Comparison of ENCODE assay signal across 5 cellular contexts in genomic region chr16:74425761-74426160, GRCh38. TPM values are rescaled to one million over a fixed set of nuclear protein-coding genes. Genes with fewer than 3 reads are reported as not detected.
"Had no signal": no experiment of that assay in that cellular context is flagged by ENCODE, and none has a peak within 500 bp of the region (broad histone marks: within the 10 kb centered on the region; RNA-seq: fewer than 3 reads in every experiment).

No MANE protein-coding gene starts in this region.

RNA-seq across cellular contexts. Expression of gene CLEC18B, which starts 4.5 kb away (rescaled TPM):
- total RNA-seq: left ventricle myocardium superior, mononuclear cell had no signal

RNA-seq across cellular contexts. Expression of gene NPIPB15, which starts 49.7 kb away (rescaled TPM):
- total RNA-seq: left ventricle myocardium inferior, left ventricle myocardium superior, lower lobe of right lung, lung microvascular endothelial cell had no signal
